Comparison of ENCODE assay signal across 21 cellular contexts in genomic region chr3:17891139-17891850, GRCh38.
DNase-seq lines count a peak whose midpoint lies in the region; FAIRE-seq and TF ChIP-seq lines count a peak whose summit lies in the region.
"Had no signal": no experiment of that assay in that cellular context is flagged by ENCODE, and none has a peak within 500 bp of the region (broad histone marks: within the 10 kb centered on the region; RNA-seq: fewer than 3 reads in every experiment).

No MANE protein-coding gene starts in this region.

- H3K36me3 ChIP-seq in breast epithelium (no peaks in the 10 kb centered on the region), astrocyte (ENCODE audit: insufficient read depth, low read length) (no peaks in the 10 kb centered on the region), hepatocyte (replicated peaks; ENCODE audit: insufficient read depth, low read depth) (no peaks in the 10 kb centered on the region), MG63 (no peaks in the 10 kb centered on the region)
- H3K36me3 ChIP-seq: tibial nerve had no signal

- H3K27me3 ChIP-seq in breast epithelium (no peaks in the 10 kb centered on the region), astrocyte (ENCODE audit: insufficient read depth, low read length) (no peaks in the 10 kb centered on the region), hepatocyte (no peaks in the 10 kb centered on the region), MG63 (no peaks in the 10 kb centered on the region)
- H3K27me3 ChIP-seq: tibial nerve had no signal

- H3K9me2 ChIP-seq in hepatocyte (replicated peaks; ENCODE audit: insufficient read depth): no peaks in the 10 kb centered on the region

- H4K20me1 ChIP-seq in astrocyte (ENCODE audit: insufficient read depth, low read length): no peaks in the 10 kb centered on the region
- no peaks in the 10 kb centered on the region for H4K20me1 ChIP-seq in hepatocyte (ENCODE audit: insufficient read depth, poor library complexity, severe bottlenecking)

- H3K4me2 ChIP-seq in astrocyte (ENCODE audit: low read length) (no peak overlapping the region), hepatocyte (no peak overlapping the region)

- H3K4me1 Mint-ChIP-seq in MCF 10A (ENCODE audit: insufficient read depth, unreplicated experiment) (peaks cover 9% of the 10 kb centered on the region), astrocyte (ENCODE audit: low read depth, unreplicated experiment) (peaks cover 9% of the 10 kb centered on the region)
- H3K4me1 Mint-ChIP-seq: activated naive CD8-positive, alpha-beta T cell treated with anti-CD3 and anti-CD28 coated beads for 36 hours; central memory CD8-positive, alpha-beta T cell had no signal

- H3K4me3 ChIP-seq in breast epithelium (no peak overlapping the region), astrocyte (ENCODE audit: insufficient read depth, low read depth, low read length) (no peak overlapping the region), hepatocyte (no peak overlapping the region), MG63 (no peak overlapping the region)
- H3K4me3 ChIP-seq: tibial nerve had no signal

- CTCF ChIA-PET in MCF 10A (lab: Yijun Ruan, JAX): interaction anchor here (0.6 kb wide), 1 partner anchor 418 kb away, joined by 3 read pairs; no protein-coding TSS in a partner anchor

- H2AFZ ChIP-seq in astrocyte (ENCODE audit: low read depth, low read length): no peak overlapping the region
- H2AFZ ChIP-seq in hepatocyte: no peak overlapping the region

- no peak overlapping the region for H3K27ac ChIP-seq in breast epithelium
- H3K27ac ChIP-seq in astrocyte (ENCODE audit: low read depth, low read length): no peak overlapping the region
- peak overlapping the region; percentile 4 for H3K27ac ChIP-seq in hepatocyte
- H3K27ac ChIP-seq: HL-60, tibial nerve had no signal

- no peak for TF ChIP-seq POLR2A in breast epithelium (IDR thresholded peaks at IDR 0.05)

- H3K27me3 Mint-ChIP-seq in MCF 10A (ENCODE audit: insufficient read depth, unreplicated experiment) (no peaks in the 10 kb centered on the region), astrocyte (ENCODE audit: low read depth, unreplicated experiment) (no peaks in the 10 kb centered on the region)
- H3K27me3 Mint-ChIP-seq: activated naive CD8-positive, alpha-beta T cell treated with anti-CD3 and anti-CD28 coated beads for 36 hours had no signal

- FAIRE-seq in astrocyte (lab: Jason Lieb, UNC): no peak
- FAIRE-seq: kidney had no signal

- intact Hi-C loops in MCF 10A (cut with micrococcal nuclease) (loop anchor here (5.0 kb wide), 2 partner anchors 666 to 1096 kb away; no protein-coding TSS in a partner anchor), breast epithelium (cut with DNase I; ENCODE audit: low total_unique reads) (no loop called here)

- DNase-seq in MCF 10A (ENCODE audit: unreplicated experiment) (peak; percentile 4), breast epithelium (ENCODE audit: low spot score in 2 of 2) (no peak), astrocyte (ENCODE audit: low read depth) (peak; percentile 44), hepatocyte (ENCODE audit: low spot score) (peak; percentile 15), NCI-H1417 treated with DMSO at 0.1 percent for 48 hours (lab: John Stamatoyannopoulos, UW) (no peak), NCI-H2196 (lab: John Stamatoyannopoulos, UW; ENCODE audit: unreplicated experiment) (no peak), SHP77 treated with DMSO at 0.1 percent for 48 hours (lab: John Stamatoyannopoulos, UW) (no peak), MG63 (no peak)
- DNase-seq: activated CD4-positive, alpha-beta T cell treated with anti-CD3 and anti-CD28 coated beads, Interleukin-2, amount 50 U/mL, for 48 hours; activated naive CD8-positive, alpha-beta T cell treated with anti-CD3 and anti-CD28 coated beads for 36 hours; activated T-cell treated with anti-CD3 and anti-CD28 coated beads, Interleukin-2, amount 50 U/mL, for 72 hours; endodermal cell; head of caudate nucleus; kidney; NCI-H187 treated with DMSO at 0.1 percent for 48 hours; NCI-H510A treated with DMSO at 0.1 percent for 48 hours; occipital lobe; stimulated activated CD4-positive, alpha-beta T cell treated with anti-CD3 and anti-CD28 coated beads, Interleukin-4, amount 100 ng/mL, for 4 hours had no signal

- H3K36me3 Mint-ChIP-seq in MCF 10A (ENCODE audit: insufficient read depth, unreplicated experiment): no peaks in the 10 kb centered on the region
- H3K36me3 Mint-ChIP-seq in astrocyte (ENCODE audit: low read depth, unreplicated experiment): no peaks in the 10 kb centered on the region
- H3K36me3 Mint-ChIP-seq: activated naive CD8-positive, alpha-beta T cell treated with anti-CD3 and anti-CD28 coated beads for 36 hours had no signal

- TF ChIP-seq CTCF in MCF 10A (IDR thresholded peaks at IDR 0.05; ENCODE audit: unreplicated experiment) (no peak), breast epithelium (IDR thresholded peaks at IDR 0.05) (no peak), astrocyte (IDR thresholded peaks at IDR 0.05; ENCODE audit: insufficient read depth, low read depth, low read length) (no peak), hepatocyte (IDR thresholded peaks at IDR 0.05; ENCODE audit: poor library complexity) (no peak)

- 72% methylated on average over 4 of the region's 4 CpGs for WGBS in hepatocyte (ENCODE audit: low lambda C conversion rate, missing lambda C conversion rate)

- H3K9me3 Mint-ChIP-seq in MCF 10A (ENCODE audit: unreplicated experiment) (no peaks in the 10 kb centered on the region), astrocyte (ENCODE audit: unreplicated experiment) (no peaks in the 10 kb centered on the region)
- H3K9me3 Mint-ChIP-seq: activated T-cell treated with anti-CD3 and anti-CD28 coated beads, Interleukin-2, amount 50 U/mL, for 72 hours; endodermal cell had no signal

- H3K4me1 ChIP-seq in breast epithelium (no peaks in the 10 kb centered on the region), astrocyte (ENCODE audit: insufficient read depth, low read length) (no peaks in the 10 kb centered on the region), hepatocyte (ENCODE audit: insufficient read depth) (peaks cover 7% of the 10 kb centered on the region)
- H3K4me1 ChIP-seq: tibial nerve had no signal

- H3K27ac Mint-ChIP-seq in MCF 10A (ENCODE audit: low read depth, unreplicated experiment) (no peak overlapping the region), astrocyte (ENCODE audit: unreplicated experiment) (peak overlapping the region; percentile 63)
- H3K27ac Mint-ChIP-seq: activated naive CD8-positive, alpha-beta T cell treated with anti-CD3 and anti-CD28 coated beads for 36 hours; activated T-cell treated with anti-CD3 and anti-CD28 coated beads, Interleukin-2, amount 50 U/mL, for 72 hours; endodermal cell had no signal

- POLR2A ChIA-PET in MCF 10A (lab: Yijun Ruan, JAX): no interaction called here

- H3K9ac ChIP-seq in astrocyte (ENCODE audit: low read length): no peak overlapping the region

- H3K4me3 Mint-ChIP-seq in MCF 10A (ENCODE audit: unreplicated experiment): no peak overlapping the region
- H3K4me3 Mint-ChIP-seq in astrocyte (ENCODE audit: unreplicated experiment): no peak overlapping the region
- H3K4me3 Mint-ChIP-seq: activated naive CD8-positive, alpha-beta T cell treated with anti-CD3 and anti-CD28 coated beads for 36 hours; activated T-cell treated with anti-CD3 and anti-CD28 coated beads, Interleukin-2, amount 50 U/mL, for 72 hours; central memory CD8-positive, alpha-beta T cell; endodermal cell had no signal

- BruUV-seq in MCF 10A (replicated peaks; lab: Mats Ljungman, UMichigan): no TSS peak

- H3K9me3 ChIP-seq in breast epithelium (peaks cover 3 to 4% of the 10 kb centered on the region in 2 donors), astrocyte (ENCODE audit: insufficient read depth, low read depth, low read length) (no peaks in the 10 kb centered on the region), hepatocyte (ENCODE audit: low read depth) (no peaks in the 10 kb centered on the region), MG63 (no peaks in the 10 kb centered on the region)

- H3K79me2 ChIP-seq in astrocyte (ENCODE audit: insufficient read depth, low read length): no peaks in the 10 kb centered on the region
- H3K79me2 ChIP-seq in hepatocyte: no peaks in the 10 kb centered on the region

Comparison
In these comparisons a context has a peak if more than half of its experiments do, and no peak if none do; other contexts are left out.
1. DNase-seq: peak in MCF 10A (single experiment), astrocyte (single experiment) and hepatocyte (single experiment); none in breast epithelium (0 of 2), NCI-H1417 treated with DMSO at 0.1 percent for 48 hours (single experiment), NCI-H2196 (single experiment), SHP77 treated with DMSO at 0.1 percent for 48 hours (single experiment) and MG63 (single experiment).